1 cellular context compared by ENCODE assay signal in the genomic region with DNA sequence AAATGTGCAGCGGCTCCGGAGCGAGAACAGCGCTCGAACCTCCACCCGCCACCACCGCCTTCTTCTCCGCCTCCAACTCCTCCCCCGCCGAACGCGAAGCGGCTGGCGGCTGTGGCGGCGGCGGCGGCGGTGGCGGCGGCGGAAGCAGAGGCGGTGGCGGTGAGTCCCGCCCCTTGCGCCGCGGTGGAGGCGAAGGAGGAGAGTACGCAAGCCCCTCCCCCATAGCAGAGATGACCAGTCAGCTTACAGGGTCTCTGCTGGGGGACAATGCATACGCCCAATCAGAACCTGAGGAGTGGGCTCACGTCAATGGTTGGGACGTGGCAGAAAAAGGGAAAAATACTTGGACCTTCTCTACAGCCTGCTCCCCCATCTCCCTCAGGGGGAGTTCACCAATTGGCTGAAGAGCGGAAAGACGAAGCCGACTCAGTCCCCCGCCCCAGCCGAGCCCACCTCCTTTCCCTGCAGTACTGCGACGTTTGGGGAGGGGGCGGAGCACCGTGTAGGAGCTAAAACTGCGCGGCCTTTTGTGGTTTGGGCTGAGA.
TF ChIP-seq lines count a peak whose summit lies in the region.

A gene with protein sequence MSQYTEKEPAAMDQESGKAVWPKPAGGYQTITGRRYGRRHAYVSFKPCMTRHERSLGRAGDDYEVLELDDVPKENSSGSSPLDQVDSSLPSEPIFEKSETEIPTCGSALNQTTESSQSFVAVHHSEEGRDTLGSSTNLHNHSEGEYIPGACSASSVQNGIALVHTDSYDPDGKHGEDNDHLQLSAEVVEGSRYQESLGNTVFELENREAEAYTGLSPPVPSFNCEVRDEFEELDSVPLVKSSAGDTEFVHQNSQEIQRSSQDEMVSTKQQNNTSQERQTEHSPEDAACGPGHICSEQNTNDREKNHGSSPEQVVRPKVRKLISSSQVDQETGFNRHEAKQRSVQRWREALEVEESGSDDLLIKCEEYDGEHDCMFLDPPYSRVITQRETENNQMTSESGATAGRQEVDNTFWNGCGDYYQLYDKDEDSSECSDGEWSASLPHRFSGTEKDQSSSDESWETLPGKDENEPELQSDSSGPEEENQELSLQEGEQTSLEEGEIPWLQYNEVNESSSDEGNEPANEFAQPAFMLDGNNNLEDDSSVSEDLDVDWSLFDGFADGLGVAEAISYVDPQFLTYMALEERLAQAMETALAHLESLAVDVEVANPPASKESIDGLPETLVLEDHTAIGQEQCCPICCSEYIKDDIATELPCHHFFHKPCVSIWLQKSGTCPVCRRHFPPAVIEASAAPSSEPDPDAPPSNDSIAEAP (minus strand): TSS at position 131 of the 545 bp plus-strand sequence. CDS start 26,541 bp downstream, outside the sequence.

TF ChIP-seq in H1, 55 proteins besides CTCF, POLR2A, EP300 and RAD21:
- TF ChIP-seq EGR1 (IDR thresholded peaks at IDR 0.05; ENCODE audit: borderline replicate concordance, low read depth, low read length), result peak; percentile 11; the same call in 1 of the 2 replicates
- no peak for TF ChIP-seq CHD1 (IDR thresholded peaks at IDR 0.05; ENCODE audit: low read depth, low read length)
- no peak for TF ChIP-seq KDM4A (IDR thresholded peaks at IDR 0.05; ENCODE audit: low read depth, low read length, severe bottlenecking)
- peak; percentile 90 for TF ChIP-seq RFX5 (IDR thresholded peaks at IDR 0.05; ENCODE audit: borderline replicate concordance, low read depth, low read length)
- TF ChIP-seq TAF7 (optimal IDR thresholded peaks at IDR 0.05; ENCODE audit: borderline replicate concordance, low read depth, low read length), result peak; percentile 61
- peak; percentile 51 for TF ChIP-seq SP2 (IDR thresholded peaks at IDR 0.05; ENCODE audit: low read length)
- peak; percentile 91 for TF ChIP-seq SP1 (IDR thresholded peaks at IDR 0.05; ENCODE audit: low read depth, low read length)
- peak; percentile 50; the same call in 1 of the 2 replicates for TF ChIP-seq SP4 (IDR thresholded peaks at IDR 0.05; ENCODE audit: low read length)
- 0 out of 2 replicates have a peak, but pooled peaks have one; percentile 16 for TF ChIP-seq SRF (IDR thresholded peaks at IDR 0.05; ENCODE audit: low read depth, low read length)
- TF ChIP-seq CREB1 (IDR thresholded peaks at IDR 0.05), result peak; percentile 87
